In genomic region chr17:50721194-50722010, GRCh38 we compare ENCODE assay signal across 9 cellular contexts. TPM values are rescaled to one million over a fixed set of nuclear protein-coding genes. Genes with fewer than 3 reads are reported as not detected.
DNase-seq lines count a peak whose midpoint lies in the region; ATAC-seq, FAIRE-seq and TF ChIP-seq lines count a peak whose summit lies in the region.
"Had no signal": no experiment of that assay in that cellular context is flagged by ENCODE, and none has a peak within 500 bp of the region (broad histone marks: within the 10 kb centered on the region; RNA-seq: fewer than 3 reads in every experiment).

No MANE protein-coding gene starts in this region.

- H2AFZ ChIP-seq in endothelial cell of umbilical vein (ENCODE audit: low read depth, low read length): no peak overlapping the region

- no peak for FAIRE-seq in endothelial cell of umbilical vein (lab: Jason Lieb, UNC)

- H3K4me1 ChIP-seq in endothelial cell of umbilical vein (ENCODE audit: control insufficient read depth, extremely low read depth, insufficient read depth, low read length): peaks cover 22% of the 10 kb centered on the region

- TF ChIP-seq CTCF in endothelial cell of umbilical vein (IDR thresholded peaks at IDR 0.05; ENCODE audit: extremely low read depth in 1 of 2, insufficient read depth in 1 of 2, low read depth in 1 of 2, low read length in 2 of 2) (no peak), progenitor cell of endocrine pancreas (IDR thresholded peaks at IDR 0.05; ENCODE audit: unreplicated experiment) (no peak)

- ATAC-seq in HG02588 (IDR thresholded peaks at IDR 0.05; ENCODE audit: unreplicated experiment): no peak

- H3K27me3 Mint-ChIP-seq in progenitor cell of endocrine pancreas: no peaks in the 10 kb centered on the region

- H3K4me1 Mint-ChIP-seq in progenitor cell of endocrine pancreas (ENCODE audit: low read depth): peaks cover 27% of the 10 kb centered on the region

- no peaks in the 10 kb centered on the region for H3K36me3 Mint-ChIP-seq in progenitor cell of endocrine pancreas (ENCODE audit: insufficient read depth)

- intact Hi-C loops in endothelial cell of umbilical vein (cut with micrococcal nuclease): loop anchor here (2.0 kb wide), 1 partner anchor 145 kb away; the partner anchor contains the start of gene TOB1

- no peaks in the 10 kb centered on the region for H3K9me1 ChIP-seq in endothelial cell of umbilical vein (replicated peaks; ENCODE audit: control insufficient read depth, extremely low read depth, insufficient read depth, low read length)

- peaks cover 11% of the 10 kb centered on the region for H4K20me1 ChIP-seq in endothelial cell of umbilical vein (replicated peaks; ENCODE audit: control insufficient read depth, extremely low read depth, insufficient read depth, low read length)

- H3K27ac ChIP-seq in endothelial cell of umbilical vein (ENCODE audit: insufficient read depth, low read depth, low read length): no peak overlapping the region

- peaks cover 70% of the 10 kb centered on the region for H3K79me2 ChIP-seq in endothelial cell of umbilical vein (ENCODE audit: control insufficient read depth, insufficient read depth, low read length)

- peak overlapping the region; percentile 98 for H3K9ac ChIP-seq in endothelial cell of umbilical vein (replicated peaks; ENCODE audit: extremely low read depth, insufficient read depth, low read length)

- no peaks in the 10 kb centered on the region for H3K27me3 ChIP-seq in endothelial cell of umbilical vein (ENCODE audit: control insufficient read depth in 2 of 2, insufficient read depth in 2 of 2, low read length in 2 of 2)

- DNase-seq in SIG-M5 treated with dmso at 0.1 percent for 504 hours (lab: John Stamatoyannopoulos, UW; ENCODE audit: unreplicated experiment): peak; percentile 46
- DNase-seq in SIG-M5 (lab: John Stamatoyannopoulos, UW): no peak
- peak; percentile 35 for DNase-seq in RPMI8226
- DNase-seq in endothelial cell of umbilical vein (ENCODE audit: low read depth, low spot score): peak; percentile 31
- no peak for DNase-seq in progenitor cell of endocrine pancreas (ENCODE audit: low spot score, unreplicated experiment)
- no peak for DNase-seq in amygdala (lab: John Stamatoyannopoulos, UW)
- DNase-seq in activated CD4-positive, alpha-beta T cell treated with anti-CD3 and anti-CD28 coated beads for 48 hours: no peak

- no peaks in the 10 kb centered on the region for H3K36me3 ChIP-seq in endothelial cell of umbilical vein (ENCODE audit: control insufficient read depth in 2 of 2, extremely low read depth in 1 of 2, insufficient read depth in 2 of 2, low read length in 2 of 2)

- H3K4me3 Mint-ChIP-seq in progenitor cell of endocrine pancreas (ENCODE audit: low read depth): peak overlapping the region; percentile 96

- no TSS peak for BruUV-seq in endothelial cell of umbilical vein (replicated peaks; lab: Mats Ljungman, UMichigan)

- H3K4me2 ChIP-seq in endothelial cell of umbilical vein (ENCODE audit: insufficient read depth, low read length): peak overlapping the region; percentile 91

- POLR2A ChIA-PET in endothelial cell of umbilical vein (lab: Charles Lee): interaction anchor here (0.5 kb wide), 1 partner anchor 12 kb away, joined by 6 read pairs; no protein-coding TSS in a partner anchor

- CTCF ChIA-PET in endothelial cell of umbilical vein (lab: Charles Lee): interaction anchor here (0.7 kb wide), 1 partner anchor 22 kb away, joined by 4 read pairs; no protein-coding TSS in a partner anchor

- dilution Hi-C loops in endothelial cell of umbilical vein (cut with MboI; ENCODE audit: extremely low pct_ligation_motif_present, low sequenced_read_pairs): no loop called here

- no peaks in the 10 kb centered on the region for H3K9me3 Mint-ChIP-seq in progenitor cell of endocrine pancreas (ENCODE audit: low read depth)

- TF ChIP-seq POLR2A in endothelial cell of umbilical vein (IDR thresholded peaks at IDR 0.05; ENCODE audit: low read depth, low read length): no peak

- H3K27ac Mint-ChIP-seq in progenitor cell of endocrine pancreas: peak overlapping the region; percentile 100

- no peaks in the 10 kb centered on the region for H3K9me3 ChIP-seq in endothelial cell of umbilical vein (replicated peaks; ENCODE audit: control insufficient read depth, insufficient read depth, low read length)

- peak overlapping the region; percentile 70 to 98 (median 90) for H3K4me3 ChIP-seq in endothelial cell of umbilical vein (replicated peaks in 1 of 3; ENCODE audit: insufficient read depth in 1 of 3, low read depth in 1 of 3, low read length in 3 of 3)

TF ChIP-seq in endothelial cell of umbilical vein, 7 proteins besides CTCF, POLR2A, EP300 and RAD21:
- TF ChIP-seq MYC (IDR thresholded peaks at IDR 0.05; ENCODE audit: low read depth, low read length) (no peak), POLR2AphosphoS5 (IDR thresholded peaks at IDR 0.05; ENCODE audit: insufficient read depth, low read depth, low read length) (no peak), EZH2 (IDR thresholded peaks at IDR 0.05; ENCODE audit: borderline replicate concordance, low read depth, low read length, severe bottlenecking) (no peak)

RNA-seq across cellular contexts. Expression of gene LUC7L3, which starts 2.0 kb away (rescaled TPM):
- total RNA-seq in endothelial cell of umbilical vein (111 and 113 TPM in 2 replicates), progenitor cell of endocrine pancreas (168 and 184 TPM in 2 replicates)
- 42.3 and 70.9 TPM in 2 replicates for polyA plus RNA-seq in endothelial cell of umbilical vein
- 43.6 and 47.2 TPM in 2 replicates for polyA plus RNA-seq in endothelial cell of umbilical vein (2011; cell fraction: cytosol; rRNA removed)
- 299 and 437 TPM in 2 replicates for polyA plus RNA-seq in endothelial cell of umbilical vein (2011; cell fraction: nucleus; rRNA removed)
- 108 and 113 TPM in 2 replicates for polyA plus RNA-seq in endothelial cell of umbilical vein (2012)
- polyA minus RNA-seq in endothelial cell of umbilical vein: 43.9 and 55.7 TPM in 2 replicates
- 12.1 TPM for polyA minus RNA-seq in endothelial cell of umbilical vein (2011; cell fraction: cytosol; rRNA and poly(A)+ RNA removed)
- 95.7 and 120 TPM in 2 replicates for polyA minus RNA-seq in endothelial cell of umbilical vein (2011; cell fraction: nucleus; rRNA and poly(A)+ RNA removed)

RNA-seq across cellular contexts. Expression of gene ANKRD40, which starts 13.7 kb away (rescaled TPM):
- 55.0 and 56.0 TPM in 2 replicates for total RNA-seq in endothelial cell of umbilical vein
- polyA plus RNA-seq in endothelial cell of umbilical vein: 24.3 and 24.5 TPM in 2 replicates
- 30.6 and 30.7 TPM in 2 replicates for polyA plus RNA-seq in endothelial cell of umbilical vein (2011; cell fraction: cytosol; rRNA removed)
- 30.4 and 39.3 TPM in 2 replicates for polyA plus RNA-seq in endothelial cell of umbilical vein (2011; cell fraction: nucleus; rRNA removed)
- 21.8 and 30.3 TPM in 2 replicates for polyA plus RNA-seq in endothelial cell of umbilical vein (2012)
- polyA minus RNA-seq in endothelial cell of umbilical vein: 26.8 and 27.1 TPM in 2 replicates
- polyA minus RNA-seq in endothelial cell of umbilical vein (2011; cell fraction: cytosol; rRNA and poly(A)+ RNA removed): 19.5 TPM
- 11.1 and 20.3 TPM in 2 replicates for polyA minus RNA-seq in endothelial cell of umbilical vein (2011; cell fraction: nucleus; rRNA and poly(A)+ RNA removed)
- 39.0 and 39.2 TPM in 2 replicates for total RNA-seq in progenitor cell of endocrine pancreas

RNA-seq across cellular contexts. Expression of gene ANKRD40CL, which starts 45.9 kb away (rescaled TPM):
- not detected in 2 replicates for total RNA-seq in endothelial cell of umbilical vein
- not detected in 2 replicates for polyA plus RNA-seq in endothelial cell of umbilical vein
- polyA plus RNA-seq in endothelial cell of umbilical vein (2011; cell fraction: cytosol; rRNA removed): not detected in 2 replicates
- polyA plus RNA-seq in endothelial cell of umbilical vein (2011; cell fraction: nucleus; rRNA removed): not detected in 2 replicates
- polyA plus RNA-seq in endothelial cell of umbilical vein (2012): not detected in 2 replicates
- polyA minus RNA-seq in endothelial cell of umbilical vein: not detected in 2 replicates
- polyA minus RNA-seq in endothelial cell of umbilical vein (2011; cell fraction: cytosol; rRNA and poly(A)+ RNA removed): not detected
- polyA minus RNA-seq in endothelial cell of umbilical vein (2011; cell fraction: nucleus; rRNA and poly(A)+ RNA removed): not detected in 2 replicates
- not detected in 2 replicates for total RNA-seq in progenitor cell of endocrine pancreas
- total RNA-seq: Daoy had no signal

Comparison
In these comparisons a context has a peak if more than half of its experiments do, and no peak if none do; other contexts are left out.
1. DNase-seq: peak in SIG-M5 treated with dmso at 0.1 percent for 504 hours (single experiment), RPMI8226 (single experiment) and endothelial cell of umbilical vein (single experiment); none in SIG-M5 (single experiment), progenitor cell of endocrine pancreas (single experiment), amygdala (0 of 56) and activated CD4-positive, alpha-beta T cell treated with anti-CD3 and anti-CD28 coated beads for 48 hours (single experiment).